ENCODE assay signal across 1 cellular context in genomic region chr11:114340311-114341131, GRCh38.
TF ChIP-seq lines count a peak whose summit lies in the region.

No MANE protein-coding gene starts in this region.

TF ChIP-seq in K562, 482 proteins besides CTCF, POLR2A, EP300 and RAD21 (continued from another document):
- TF ChIP-seq CREB3L1 (IDR thresholded peaks at IDR 0.05; ENCODE audit: borderline replicate concordance, low read depth) (peak; percentile 32; the same call in 1 of the 2 replicates), FOXM1 (IDR thresholded peaks at IDR 0.05; ENCODE audit: low read depth) (no peak), FOXM1 (CRISPR knock-in tag; IDR thresholded peaks at IDR 0.05; ENCODE audit: low read depth) (no peak), MAFG (tag; conservative IDR thresholded peaks at IDR 0.05) (peak; percentile 78), ZEB2 (IDR thresholded peaks at IDR 0.05) (peak; percentile 46; the same call in 1 of the 2 replicates), SMC3 (conservative IDR thresholded peaks at IDR 0.05; ENCODE audit: insufficient read depth, low read depth, low read length) (peak; percentile 81), RCOR1 (IDR thresholded peaks at IDR 0.05; ENCODE audit: borderline replicate concordance in 1 of 2, low read depth in 2 of 2, low read length in 2 of 2) (peak in 1 of 2 experiments; percentile 50; a peak in 1 of 4 replicates), PRMT5 (CRISPR knock-in tag; IDR thresholded peaks at IDR 0.05) (no peak), ZNF764 (CRISPR knock-in tag; IDR thresholded peaks at IDR 0.05; ENCODE audit: low read depth) (no peak), ARHGAP35 (IDR thresholded peaks at IDR 0.05; ENCODE audit: partially characterized antibody) (no peak), ZFP91 (CRISPR knock-in tag; IDR thresholded peaks at IDR 0.05) (no peak), MAFK (IDR thresholded peaks at IDR 0.05; ENCODE audit: low read length) (peak; percentile 66), TEAD2 (tag; IDR thresholded peaks at IDR 0.05) (no peak), CUX1 (CRISPR knock-in tag; IDR thresholded peaks at IDR 0.05) (no peak), ZNF408 (CRISPR knock-in tag; IDR thresholded peaks at IDR 0.05; ENCODE audit: low read depth) (no peak), ZNF41 (CRISPR knock-in tag; conservative IDR thresholded peaks at IDR 0.05) (no peak), BRD9 (IDR thresholded peaks at IDR 0.05; ENCODE audit: low read depth, partially characterized antibody) (peak; percentile 63), CBFB (CRISPR knock-in tag; IDR thresholded peaks at IDR 0.05) (no peak), MTA3 (IDR thresholded peaks at IDR 0.05; ENCODE audit: borderline replicate concordance) (peak; percentile 53; the same call in 1 of the 2 replicates), ESRRA (IDR thresholded peaks at IDR 0.05; ENCODE audit: borderline replicate concordance, low read depth) (0 out of 2 replicates have a peak, but pooled peaks have one; percentile 17), FOSL1 (tag; conservative IDR thresholded peaks at IDR 0.05) (no peak; the same call in 1 of the 2 replicates), HLTF (IDR thresholded peaks at IDR 0.05) (no peak), SPI1 (IDR thresholded peaks at IDR 0.05; ENCODE audit: borderline replicate concordance, low read depth, low read length) (0 out of 2 replicates have a peak, but pooled peaks have one; percentile 4), ZBTB5 (IDR thresholded peaks at IDR 0.05) (no peak), EWSR1 (IDR thresholded peaks at IDR 0.05; ENCODE audit: borderline replicate concordance, low read depth, partially characterized antibody) (no peak), CBX5 (IDR thresholded peaks at IDR 0.05; ENCODE audit: borderline replicate concordance, low read depth) (no peak), STAT5A (IDR thresholded peaks at IDR 0.05; ENCODE audit: borderline replicate concordance, low read length) (peak; percentile 32; the same call in 1 of the 2 replicates), SP1 (CRISPR knock-in tag; IDR thresholded peaks at IDR 0.05) (0 out of 2 replicates have a peak, but pooled peaks have one; percentile 16), HDAC1 (IDR thresholded peaks at IDR 0.05) (peak in 1 of 2 experiments; percentile 44; a peak in 1 of 4 replicates), PCBP1 (IDR thresholded peaks at IDR 0.05; ENCODE audit: low read depth, low read length, poor library complexity, severe bottlenecking) (no peak), ETV5 (CRISPR knock-in tag; IDR thresholded peaks at IDR 0.05; ENCODE audit: low read depth) (no peak), ETS2 (tag; IDR thresholded peaks at IDR 0.05; ENCODE audit: borderline replicate concordance, poor library complexity, severe bottlenecking) (no peak), ARID3B (CRISPR knock-in tag; IDR thresholded peaks at IDR 0.05; ENCODE audit: borderline replicate concordance) (no peak), ESRRB (CRISPR knock-in tag; IDR thresholded peaks at IDR 0.05; ENCODE audit: borderline replicate concordance) (no peak), CEBPB (tag; IDR thresholded peaks at IDR 0.05) (peak; percentile 92), JUND (IDR thresholded peaks at IDR 0.05; ENCODE audit: borderline replicate concordance, low read depth, low read length) (0 out of 2 replicates have a peak, but pooled peaks have one; percentile 60), JUND (tag; IDR thresholded peaks at IDR 0.05; ENCODE audit: borderline replicate concordance, low read depth, low read length) (peak; percentile 68; the same call in 2 of the 3 replicates), ZNF511 (CRISPR knock-in tag; IDR thresholded peaks at IDR 0.05) (no peak), TEAD1 (CRISPR knock-in tag; IDR thresholded peaks at IDR 0.05) (no peak), TRIM24 (IDR thresholded peaks at IDR 0.05) (0 out of 4 replicates have a peak, but pooled peaks of 1 of the 2 experiments have one; percentile 50), SIX5 (IDR thresholded peaks at IDR 0.05; ENCODE audit: borderline replicate concordance in 1 of 2, insufficient read depth in 1 of 2, low read depth in 1 of 2, low read length in 2 of 2) (no peak), DPF2 (IDR thresholded peaks at IDR 0.05) (peak; percentile 77), KDM4B (IDR thresholded peaks at IDR 0.05; ENCODE audit: borderline replicate concordance in 2 of 2, low read depth in 1 of 2) (0 out of 4 replicates have a peak, but pooled peaks of 1 of the 2 experiments have one; percentile 24), COPS2 (conservative IDR thresholded peaks at IDR 0.05) (no peak), EP400 (IDR thresholded peaks at IDR 0.05) (no peak), ATF7 (IDR thresholded peaks at IDR 0.05) (0 out of 2 replicates have a peak, but pooled peaks have one; percentile 42), ZMIZ1 (IDR thresholded peaks at IDR 0.05; ENCODE audit: low read depth in 2 of 2, low read length in 2 of 2) (no peak)
